In the genomic region with DNA sequence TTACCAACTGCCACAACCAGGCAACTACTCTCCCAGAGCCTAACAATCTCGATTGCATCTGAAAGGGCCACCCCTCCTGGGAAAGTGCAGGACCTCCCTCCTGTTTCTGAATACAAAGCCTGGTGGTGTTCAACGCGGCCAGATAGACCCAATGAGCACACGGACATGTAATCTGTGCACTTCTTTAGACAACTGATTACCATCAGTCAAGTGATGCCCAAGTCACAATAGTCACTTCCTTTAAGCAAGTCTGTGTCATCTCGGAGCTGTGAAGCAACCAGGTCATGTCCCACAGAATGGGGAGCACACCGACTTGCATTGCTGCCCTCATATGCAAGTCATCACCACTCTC, we compare ENCODE assay signal across 8 cellular contexts. TPM values are rescaled to one million over a fixed set of nuclear protein-coding genes. Genes with fewer than 3 reads are reported as not detected.
DNase-seq lines count a peak whose midpoint lies in the region; ATAC-seq, FAIRE-seq and TF ChIP-seq lines count a peak whose summit lies in the region.

No MANE protein-coding gene starts in this region.

- H3K9me3 Mint-ChIP-seq in activated naive CD4-positive, alpha-beta T cell treated with anti-CD3 and anti-CD28 coated beads, Interleukin-2, amount 10 ng/mL, durations not matched to agents 7 days and 5 days, result peaks cover 3% of the 10 kb centered on the region
- H3K9me3 Mint-ChIP-seq in GM23338, result peaks cover 3% of the 10 kb centered on the region; the same call in 1 of the 3 replicates

- H3K4me3 Mint-ChIP-seq in activated naive CD4-positive, alpha-beta T cell treated with anti-CD3 and anti-CD28 coated beads, Interleukin-2, amount 10 ng/mL, durations not matched to agents 7 days and 5 days, result peak overlapping the region; percentile 95
- peak overlapping the region; percentile 90 for H3K4me3 Mint-ChIP-seq in GM23338

- H2AFZ ChIP-seq in GM23338, result peak overlapping the region; percentile 78

- DNase-seq in activated naive CD4-positive, alpha-beta T cell treated with anti-CD3 and anti-CD28 coated beads, Interleukin-2, amount 10 ng/mL, durations not matched to agents 7 days and 5 days, result peak; percentile 70
- no peak for DNase-seq in activated naive CD4-positive, alpha-beta T cell treated with anti-CD3 and anti-CD28 coated beads, Interleukin-2, amount 50 U/mL, for 16 hours
- DNase-seq in GM23338 (ENCODE audit: low spot score), result peak; percentile 63
- peak; percentile 44 for DNase-seq in T-helper 9 cell
- peak; percentile 76 to 82 for DNase-seq in erythroblast (lab: John Stamatoyannopoulos, UW)
- DNase-seq in mucosa of descending colon, result peak in 1 of 3 donors; percentile 66
- DNase-seq in urothelium cell line (ENCODE audit: low spot score), result peak; percentile 60

- no peak for TF ChIP-seq CTCF in GM23338 (conservative IDR thresholded peaks at IDR 0.05; ENCODE audit: low read depth in 2 of 2)
- TF ChIP-seq CTCF in mucosa of descending colon (IDR thresholded peaks at IDR 0.05), result no peak

- peak overlapping the region; percentile 86 for H3K4me2 ChIP-seq in GM23338

- no peaks in the 10 kb centered on the region for H3K9me2 ChIP-seq in GM23338 (ENCODE audit: insufficient read depth)

- H3K4me3 ChIP-seq in GM23338, result peak overlapping the region; percentile 89
- peak overlapping the region; percentile 48 for H3K4me3 ChIP-seq in mucosa of descending colon

- H3K4me1 Mint-ChIP-seq in activated naive CD4-positive, alpha-beta T cell treated with anti-CD3 and anti-CD28 coated beads, Interleukin-2, amount 10 ng/mL, durations not matched to agents 7 days and 5 days, result peaks cover 35% of the 10 kb centered on the region
- peaks cover 18% of the 10 kb centered on the region for H3K4me1 Mint-ChIP-seq in GM23338

- H3K4me1 ChIP-seq in GM23338 (ENCODE audit: insufficient read depth) (peaks cover 10% of the 10 kb centered on the region; the same call in 1 of the 2 replicates), mucosa of descending colon (ENCODE audit: low read depth) (peaks cover 12% of the 10 kb centered on the region)

- TF ChIP-seq POLR2A in erythroblast (IDR thresholded peaks at IDR 0.05; ENCODE audit: low read length), result peak; percentile 57

- H3K36me3 ChIP-seq in GM23338 (ENCODE audit: insufficient read depth), result no peaks in the 10 kb centered on the region
- no peaks in the 10 kb centered on the region for H3K36me3 ChIP-seq in KOPT-K1 (ENCODE audit: insufficient read depth, low read length)
- H3K36me3 ChIP-seq in mucosa of descending colon (ENCODE audit: low read depth), result no peaks in the 10 kb centered on the region

- peaks cover 8% of the 10 kb centered on the region; the same call in 1 of the 2 replicates for H4K20me1 ChIP-seq in GM23338 (replicated peaks; ENCODE audit: insufficient read depth)

- peak; percentile 90 for FAIRE-seq in urothelium cell line (lab: Jason Lieb, UNC)

- H3F3A ChIP-seq in GM23338 (replicated peaks; ENCODE audit: low read depth), result no peaks in the 10 kb centered on the region

- intact Hi-C loops in mucosa of descending colon (cut with DNase I, micrococcal nuclease), result no loop called here

- H3K27me3 Mint-ChIP-seq in activated naive CD4-positive, alpha-beta T cell treated with anti-CD3 and anti-CD28 coated beads, Interleukin-2, amount 10 ng/mL, durations not matched to agents 7 days and 5 days, result peaks cover 17% of the 10 kb centered on the region
- peaks cover 10% of the 10 kb centered on the region for H3K27me3 Mint-ChIP-seq in GM23338 (ENCODE audit: insufficient read depth, low read depth, poor library complexity)

- H3K27ac Mint-ChIP-seq in activated naive CD4-positive, alpha-beta T cell treated with anti-CD3 and anti-CD28 coated beads, Interleukin-2, amount 10 ng/mL, durations not matched to agents 7 days and 5 days, result peak overlapping the region; percentile 100
- H3K27ac Mint-ChIP-seq in GM23338, result peak overlapping the region; percentile 95

- H3K27ac ChIP-seq in GM23338 (ENCODE audit: low read depth) (peak overlapping the region; percentile 89), KOPT-K1 (ENCODE audit: low read depth, low read length, poor library complexity, severe bottlenecking) (peak overlapping the region; percentile 54)

- peaks cover 2% of the 10 kb centered on the region for H3K36me3 Mint-ChIP-seq in activated naive CD4-positive, alpha-beta T cell treated with anti-CD3 and anti-CD28 coated beads, Interleukin-2, amount 10 ng/mL, durations not matched to agents 7 days and 5 days
- H3K36me3 Mint-ChIP-seq in GM23338 (ENCODE audit: low read depth), result peaks cover 4% of the 10 kb centered on the region; the same call in 1 of the 3 replicates

- H3K79me2 ChIP-seq in GM23338 (replicated peaks; ENCODE audit: insufficient read depth), result peaks cover 45% of the 10 kb centered on the region

- H3K27me3 ChIP-seq in GM23338 (ENCODE audit: insufficient read depth), result peaks cover 8% of the 10 kb centered on the region

- H3K9me3 ChIP-seq in KOPT-K1 (ENCODE audit: insufficient read depth, low read length, poor library complexity, severe bottlenecking) (peaks cover 6% of the 10 kb centered on the region), mucosa of descending colon (no peaks in the 10 kb centered on the region)

- CTCF ChIA-PET in activated naive CD4-positive, alpha-beta T cell treated with anti-CD3 and anti-CD28 coated beads, Interleukin-2, amount 10 ng/mL, durations not matched to agents 7 days and 5 days (lab: Charles Lee), result interaction anchor here (1.3 kb wide), 1 partner anchor 43 kb away, joined by 3 read pairs; a partner anchor contains a TSS

- ATAC-seq in GM23338, result peak; percentile 43
- ATAC-seq in mucosa of descending colon, result peak; percentile 52

TF ChIP-seq in GM23338, 12 proteins besides CTCF, POLR2A, EP300 and RAD21:
- TF ChIP-seq JUNB (IDR thresholded peaks at IDR 0.05; ENCODE audit: unreplicated experiment), result no peak

RNA-seq across cellular contexts. Expression of a gene that starts 0.7 kb away (rescaled TPM):
- 27.8 and 30.9 TPM in 2 replicates for total RNA-seq in GM23338 (2014; rRNA removed; shearing (Covaris generic))
- 8.6 and 11.6 TPM in 2 replicates for polyA plus RNA-seq in GM23338 (2016; fragmentation: Nextera tagmentation; extraction: Ambion mirVana)
- 10 to 100 TPM; 12.5 to 20.5 (median 14.6) TPM for total RNA-seq in mucosa of descending colon

RNA-seq across cellular contexts. Expression of a gene that starts 42.9 kb away (rescaled TPM):
- 12.1 and 12.4 TPM in 2 replicates for total RNA-seq in GM23338 (2014; rRNA removed; shearing (Covaris generic))
- 7.6 and 8.1 TPM in 2 replicates for polyA plus RNA-seq in GM23338 (2016; fragmentation: Nextera tagmentation; extraction: Ambion mirVana)
- total RNA-seq in mucosa of descending colon, result 10 to 100 TPM; 34.6 to 57.5 (median 41.7) TPM

RNA-seq across cellular contexts. Expression of a gene that starts 48.5 kb away (rescaled TPM):
- total RNA-seq in GM23338 (2014; rRNA removed; shearing (Covaris generic)), result not detected in 2 replicates
- not detected in 2 replicates for polyA plus RNA-seq in GM23338 (2016; fragmentation: Nextera tagmentation; extraction: Ambion mirVana)
- not detected for total RNA-seq in mucosa of descending colon
